ENCODE assay signal across 8 cellular contexts in genomic region chr11:124740277-124740882, GRCh38. TPM values are rescaled to one million over a fixed set of nuclear protein-coding genes. Genes with fewer than 3 reads are reported as not detected.
DNase-seq lines count a peak whose midpoint lies in the region; ATAC-seq and TF ChIP-seq lines count a peak whose summit lies in the region.

No MANE protein-coding gene starts in this region.

- H3K27ac ChIP-seq in HL-60 (replicated peaks): no peak overlapping the region
- no peak overlapping the region for H3K27ac ChIP-seq in right lobe of liver

- no peak overlapping the region for H3K27ac Mint-ChIP-seq in stimulated activated effector memory CD8-positive, alpha-beta T cell treated with anti-CD3 and anti-CD28 coated beads, Interleukin-12 subunit alpha, Interleukin-12 subunit beta, amount 100 ng/mL, for 72 hours

- WGBS in right lobe of liver (ENCODE audit: insufficient coverage, low coverage, low lambda C conversion rate, missing lambda C conversion rate): 5% methylated on average over 12 of the region's 37 CpGs

- no peaks in the 10 kb centered on the region for H3K9me3 ChIP-seq in right lobe of liver

- H3K4me1 ChIP-seq in right lobe of liver: peaks cover 0 to 11% (median 0%) of the 10 kb centered on the region in 4 donors

- H3K27me3 ChIP-seq in HL-60 (ENCODE audit: insufficient read depth, poor library complexity, severe bottlenecking) (peaks cover 21% of the 10 kb centered on the region), right lobe of liver (peaks cover 0 to 6% of the 10 kb centered on the region in 2 donors)

- H3K36me3 Mint-ChIP-seq in stimulated activated effector memory CD8-positive, alpha-beta T cell treated with anti-CD3 and anti-CD28 coated beads, Interleukin-12 subunit alpha, Interleukin-12 subunit beta, amount 100 ng/mL, for 72 hours: peaks cover 4% of the 10 kb centered on the region

- peak; percentile 24 to 41 (median 31) for ATAC-seq in right lobe of liver
- ATAC-seq in stimulated activated effector memory CD8-positive, alpha-beta T cell treated with anti-CD3 and anti-CD28 coated beads, Interleukin-12 subunit alpha, Interleukin-12 subunit beta, amount 100 ng/mL, for 72 hours: peak; percentile 70

- no peak for TF ChIP-seq POLR2A in right lobe of liver (IDR thresholded peaks at IDR 0.05)

- peak overlapping the region; percentile 73 for H3K4me3 Mint-ChIP-seq in stimulated activated effector memory CD8-positive, alpha-beta T cell treated with anti-CD3 and anti-CD28 coated beads, Interleukin-12 subunit alpha, Interleukin-12 subunit beta, amount 100 ng/mL, for 72 hours

- TF ChIP-seq CTCF in GM20000 (IDR thresholded peaks at IDR 0.05; ENCODE audit: extremely low read depth, missing control alignments) (peak; percentile 32), HL-60 (IDR thresholded peaks at IDR 0.05; ENCODE audit: insufficient read depth, low read length) (peak; percentile 43), right lobe of liver (IDR thresholded peaks at IDR 0.05) (peak; percentile 17 to 28 (median 24))

- no peaks in the 10 kb centered on the region for H3K36me3 ChIP-seq in right lobe of liver

- in situ Hi-C loops in T47D (cut with HindIII; ENCODE audit: low pct_unique_long_range_greater_than_20kb, low sequenced_read_pairs): no loop called here

- peak; percentile 56 for DNase-seq in COLO668 (lab: John Stamatoyannopoulos, UW; ENCODE audit: unreplicated experiment)
- peak; percentile 75 for DNase-seq in GM20000 (ENCODE audit: low spot score)
- peak; percentile 56 to 61 for DNase-seq in HL-60 (ENCODE audit: low read depth in 1 of 2, low spot score in 1 of 2)
- peak in 3 of 5 donors; percentile 34 to 50 (median 37) for DNase-seq in T-helper 1 cell
- peak; percentile 84 to 96 for DNase-seq in T47D (ENCODE audit: low read depth in 1 of 2, low spot score in 1 of 2)
- DNase-seq in right lobe of liver: peak in 2 of 3 donors; percentile 52 to 70
- peak; percentile 41 to 76 for DNase-seq in stimulated activated effector memory CD8-positive, alpha-beta T cell treated with anti-CD3 and anti-CD28 coated beads, Interleukin-12 subunit alpha, Interleukin-12 subunit beta, amount 100 ng/mL, for 72 hours (ENCODE audit: low spot score in 2 of 2)
- no peak for DNase-seq in posterior vena cava (ENCODE audit: low spot score)

- H3K4me3 ChIP-seq in HL-60 (replicated peaks; ENCODE audit: insufficient read depth, low read length): peak overlapping the region; percentile 75
- H3K4me3 ChIP-seq in right lobe of liver: peak overlapping the region; percentile 18 to 46 (median 33)

- intact Hi-C loops in right lobe of liver (cut with DNase I) (no loop called here), posterior vena cava (cut with DNase I) (no loop called here)

- H3K9me3 Mint-ChIP-seq in stimulated activated effector memory CD8-positive, alpha-beta T cell treated with anti-CD3 and anti-CD28 coated beads, Interleukin-12 subunit alpha, Interleukin-12 subunit beta, amount 100 ng/mL, for 72 hours: no peaks in the 10 kb centered on the region

- H3K4me1 Mint-ChIP-seq in stimulated activated effector memory CD8-positive, alpha-beta T cell treated with anti-CD3 and anti-CD28 coated beads, Interleukin-12 subunit alpha, Interleukin-12 subunit beta, amount 100 ng/mL, for 72 hours: peaks cover 25% of the 10 kb centered on the region

RNA-seq across cellular contexts. Expression of gene NRGN, which starts 0.6 kb away (rescaled TPM):
- total RNA-seq in right lobe of liver (1 to 10 TPM in 3 of 6 experiments, under 1 TPM in 2, not detected in 1; 0.43 to 4.6 (median 1.4) TPM), posterior vena cava (1 to 10 TPM; 5.1 to 7.6 TPM)

RNA-seq across cellular contexts. Expression of gene VSIG2, which starts 11.7 kb away (rescaled TPM):
- total RNA-seq in right lobe of liver (1 to 10 TPM in 2 of 6 experiments, under 1 TPM in 3, not detected in 1; 0.68 to 1.4 (median 0.83) TPM), posterior vena cava (1 to 10 TPM; 1.1 to 1.2 TPM)

RNA-seq across cellular contexts. Expression of gene ESAM, which starts 21.7 kb away (rescaled TPM):
- total RNA-seq in right lobe of liver (10 to 100 TPM in 3 of 6 experiments, 1 to 10 TPM in 3; 6.1 to 15.3 (median 9.7) TPM), posterior vena cava (10 to 100 TPM; 71.5 to 76.9 TPM)

RNA-seq across cellular contexts. Expression of gene MSANTD2, which starts 59.8 kb away (rescaled TPM):
- total RNA-seq in right lobe of liver (1 to 10 TPM; 2.6 to 4.7 (median 3.6) TPM), posterior vena cava (10 to 100 TPM; 12.6 to 13.0 TPM)

Comparison
In these comparisons a context has a peak if more than half of its experiments do, and no peak if none do; other contexts are left out.
1. RNA of gene ESAM, which starts 21.7 kb away (total RNA-seq): 71.5 to 76.9 TPM in posterior vena cava; 6.1 to 15.3 TPM in right lobe of liver; every median in the first group is over 4 times any median in the second.
2. Peak in every context shown above with its lines, with median percentiles within 50 percentile points of each other: CTCF ChIP-seq.